In the genomic region with DNA sequence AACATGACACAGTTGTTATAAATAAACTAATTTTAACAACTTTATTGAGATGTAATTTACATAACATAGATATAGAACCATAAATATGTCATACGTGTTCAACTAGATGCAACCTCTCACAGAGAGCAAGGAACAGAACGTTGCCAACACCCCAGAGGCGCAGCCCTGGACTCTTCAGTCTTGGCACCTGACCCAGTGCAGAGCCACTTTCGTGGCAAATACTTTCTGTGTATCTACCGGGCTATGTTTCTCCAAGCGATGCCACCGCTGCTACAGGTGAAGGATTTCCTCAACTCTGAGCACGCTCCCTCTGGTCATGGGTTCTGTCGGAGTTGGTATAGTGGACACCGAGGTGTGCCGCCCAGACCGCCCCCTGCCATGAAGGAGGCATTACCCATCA, we compare ENCODE assay signal across 11 cellular contexts. TPM values are rescaled to one million over a fixed set of nuclear protein-coding genes. Genes with fewer than 3 reads are reported as not detected.
"Had no signal": no experiment of that assay in that cellular context is flagged by ENCODE, and none has a peak within 500 bp of the region (broad histone marks: within the 10 kb centered on the region; RNA-seq: fewer than 3 reads in every experiment).

No MANE protein-coding gene starts in this region.

- DNase-seq: GM23248, GOT3, H7, HFFc6 had no signal

- H3K4me1 ChIP-seq: HAP-1 had no signal

- H3K9me3 ChIP-seq: HAP-1 had no signal

- H3K36me3 ChIP-seq: HAP-1 had no signal

- H3K36me3 Mint-ChIP-seq: IgD-negative memory B cell had no signal

- H3K9me3 Mint-ChIP-seq: HFFc6 had no signal

- H3K27ac Mint-ChIP-seq: HFFc6, IgD-negative memory B cell had no signal

- H2AFZ ChIP-seq: GM23248 had no signal

- H3K4me3 Mint-ChIP-seq: HFFc6, IgD-negative memory B cell had no signal

- FAIRE-seq: HepG2 had no signal

- H3K27ac ChIP-seq: GM23248, HL-60 had no signal

- ATAC-seq: HCT116, HepG2 had no signal

- H3K9ac ChIP-seq: GM23248 had no signal

- H3K4me3 ChIP-seq: GM23248, HAP-1 had no signal

- H3K4me1 Mint-ChIP-seq: IgD-negative memory B cell had no signal

RNA-seq across cellular contexts. Expression of gene TEX36, which starts 57.4 kb away (rescaled TPM):
- total RNA-seq: H4, H7, HepG2, HFFc6, HT1080 had no signal
- polyA plus RNA-seq: HepG2, IgD-negative memory B cell had no signal
